In genomic region chr18:47050468-47050867, GRCh38 we compare ENCODE assay signal across 10 cellular contexts. TPM values are rescaled to one million over a fixed set of nuclear protein-coding genes. Genes with fewer than 3 reads are reported as not detected.
DNase-seq lines count a peak whose midpoint lies in the region; ATAC-seq, FAIRE-seq and TF ChIP-seq lines count a peak whose summit lies in the region.
"Had no signal": no experiment of that assay in that cellular context is flagged by ENCODE, and none has a peak within 500 bp of the region (broad histone marks: within the 10 kb centered on the region; RNA-seq: fewer than 3 reads in every experiment).

No MANE protein-coding gene starts in this region.

- no peak for TF ChIP-seq POLR2A in GM12891 (IDR thresholded peaks at IDR 0.05; ENCODE audit: low read depth, low read length)

- H3K27ac Mint-ChIP-seq in CD14-positive monocyte: no peak overlapping the region
- H3K27ac Mint-ChIP-seq in activated CD4-positive, alpha-beta memory T cell treated with anti-CD3 and anti-CD28 coated beads for 36 hours: no peak overlapping the region
- H3K27ac Mint-ChIP-seq: T-cell had no signal

- H3K4me1 ChIP-seq in NT2/D1 (ENCODE audit: insufficient read depth, insufficient read length) (no peaks in the 10 kb centered on the region), colonic mucosa (no peaks in the 10 kb centered on the region)

- H3K9ac ChIP-seq in NT2/D1 (ENCODE audit: insufficient read length, low read depth): no peak overlapping the region
- H3K9ac ChIP-seq in colonic mucosa (ENCODE audit: low read depth in 2 of 2, low read length in 2 of 2): no peak overlapping the region

- H3K36me3 Mint-ChIP-seq in CD14-positive monocyte: no peaks in the 10 kb centered on the region
- H3K36me3 Mint-ChIP-seq in activated CD4-positive, alpha-beta memory T cell treated with anti-CD3 and anti-CD28 coated beads for 36 hours: no peaks in the 10 kb centered on the region
- H3K36me3 Mint-ChIP-seq: T-cell had no signal

- DNase-seq in CD14-positive monocyte (ENCODE audit: low spot score): no peak
- DNase-seq in GM12891 (ENCODE audit: insufficient read length, low spot score): no peak
- peak; percentile 11 for DNase-seq in NT2/D1 (ENCODE audit: low read depth, low spot score)
- peak; percentile 21 for DNase-seq in colonic mucosa
- peak; percentile 35 for DNase-seq in myocyte (ENCODE audit: low read depth)
- no peak for DNase-seq in stimulated activated naive CD4-positive, alpha-beta T cell treated with Interleukin-2 at 50 U/mL for 16 hours (lab: John Stamatoyannopoulos, UW)
- no peak for DNase-seq in activated CD4-positive, alpha-beta memory T cell treated with anti-CD3 and anti-CD28 coated beads for 36 hours

- CTCF ChIA-PET in activated CD4-positive, alpha-beta memory T cell treated with anti-CD3 and anti-CD28 coated beads for 36 hours (lab: Charles Lee): interaction anchor here (0.9 to 2.9 kb wide), 3 partner anchors 51 to 698 kb away, joined by 3 to 28 read pairs (median 7); no protein-coding TSS in a partner anchor

- H3K27me3 Mint-ChIP-seq in CD14-positive monocyte (ENCODE audit: low read depth in 3 of 3): peaks cover 0 to 2% (median 2%) of the 10 kb centered on the region in 3 donors
- H3K27me3 Mint-ChIP-seq in activated CD4-positive, alpha-beta memory T cell treated with anti-CD3 and anti-CD28 coated beads for 36 hours: peaks cover 3% of the 10 kb centered on the region

- no peak overlapping the region for H3K4me3 Mint-ChIP-seq in CD14-positive monocyte
- no peak overlapping the region for H3K4me3 Mint-ChIP-seq in activated CD4-positive, alpha-beta memory T cell treated with anti-CD3 and anti-CD28 coated beads for 36 hours
- H3K4me3 Mint-ChIP-seq: T-cell had no signal

- ATAC-seq in GM21526 (IDR thresholded peaks at IDR 0.05; ENCODE audit: low FRiP score, unreplicated experiment): no peak
- ATAC-seq: T-cell had no signal

- no peaks in the 10 kb centered on the region for H3K9me3 ChIP-seq in NT2/D1 (ENCODE audit: insufficient read depth, low read length)
- no peaks in the 10 kb centered on the region for H3K9me3 ChIP-seq in colonic mucosa
- H3K9me3 ChIP-seq: neutrophil had no signal

- TF ChIP-seq CTCF in CD14-positive monocyte (IDR thresholded peaks at IDR 0.05) (peak; percentile 50), colonic mucosa (IDR thresholded peaks at IDR 0.05) (peak; percentile 55)

- no peaks in the 10 kb centered on the region for H3K27me3 ChIP-seq in NT2/D1 (ENCODE audit: insufficient read depth, insufficient read length)
- H3K27me3 ChIP-seq in colonic mucosa: no peaks in the 10 kb centered on the region
- H3K27me3 ChIP-seq: neutrophil had no signal

- H3K4me3 ChIP-seq in NT2/D1 (ENCODE audit: insufficient read length, low read depth): no peak overlapping the region
- H3K4me3 ChIP-seq in colonic mucosa: no peak overlapping the region

- intact Hi-C loops in CD14-positive monocyte (cut with micrococcal nuclease) (no loop called here), colonic mucosa (cut with DNase I) (loop anchor here (2.0 kb wide), 1 partner anchor 154 kb away; no protein-coding TSS in a partner anchor)
- intact Hi-C loops in activated CD4-positive, alpha-beta memory T cell treated with anti-CD3 and anti-CD28 coated beads for 36 hours (cut with micrococcal nuclease): loop anchor here (1.0 to 2.0 kb wide), 2 partner anchors 155 to 698 kb away; no protein-coding TSS in a partner anchor

- H3K36me3 ChIP-seq in NT2/D1 (ENCODE audit: insufficient read depth, insufficient read length, low read length) (no peaks in the 10 kb centered on the region), colonic mucosa (no peaks in the 10 kb centered on the region)
- H3K36me3 ChIP-seq: neutrophil had no signal

- peak; percentile 69 for FAIRE-seq in GM12891 (lab: Jason Lieb, UNC)

- H3K4me1 Mint-ChIP-seq in CD14-positive monocyte: no peaks in the 10 kb centered on the region
- H3K4me1 Mint-ChIP-seq in activated CD4-positive, alpha-beta memory T cell treated with anti-CD3 and anti-CD28 coated beads for 36 hours (ENCODE audit: low read depth): no peaks in the 10 kb centered on the region
- H3K4me1 Mint-ChIP-seq: T-cell had no signal

- POLR2A ChIA-PET in activated CD4-positive, alpha-beta memory T cell treated with anti-CD3 and anti-CD28 coated beads for 36 hours (lab: Charles Lee): no interaction called here

- H3K9me3 Mint-ChIP-seq in CD14-positive monocyte: no peaks in the 10 kb centered on the region
- H3K9me3 Mint-ChIP-seq in activated CD4-positive, alpha-beta memory T cell treated with anti-CD3 and anti-CD28 coated beads for 36 hours: no peaks in the 10 kb centered on the region
- H3K9me3 Mint-ChIP-seq: T-cell had no signal

- no peak overlapping the region for H3K27ac ChIP-seq in colonic mucosa
- H3K27ac ChIP-seq: neutrophil had no signal

TF ChIP-seq in GM12891, 5 proteins besides CTCF, POLR2A, EP300 and RAD21:
- TF ChIP-seq PAX5 (IDR thresholded peaks at IDR 0.05; ENCODE audit: insufficient read depth, low read length, severe bottlenecking) (no peak), POU2F2 (IDR thresholded peaks at IDR 0.05; ENCODE audit: low read depth, low read length) (no peak), TAF1 (IDR thresholded peaks at IDR 0.05; ENCODE audit: low read depth, low read length) (no peak), SPI1 (IDR thresholded peaks at IDR 0.05; ENCODE audit: low read depth, low read length) (no peak), POLR2AphosphoS5 (IDR thresholded peaks at IDR 0.05; ENCODE audit: low read depth, low read length) (no peak)
TF ChIP-seq in GM12891: peak in this region for 0.

RNA-seq across cellular contexts. Expression of gene ELOA2, which starts 15.0 kb away (rescaled TPM):
- not detected for polyA plus RNA-seq in CD14-positive monocyte
- not detected for polyA plus RNA-seq in GM12891 (2012; ENCODE audit: low read depth, missing spikeins)
- total RNA-seq in colonic mucosa: not detected
- not detected in 2 replicates for total RNA-seq in myocyte
- polyA plus RNA-seq in myocyte (2012): 0.04 TPM
- not detected for total RNA-seq in activated CD4-positive, alpha-beta memory T cell treated with anti-CD3 and anti-CD28 coated beads for 36 hours
- total RNA-seq: T-cell had no signal

Comparison
In these comparisons a context has a peak if more than half of its experiments do, and no peak if none do; other contexts are left out.
1. DNase-seq: peak in NT2/D1 (single experiment), colonic mucosa (single experiment) and myocyte (single experiment); none in CD14-positive monocyte (single experiment), GM12891 (single experiment), stimulated activated naive CD4-positive, alpha-beta T cell treated with Interleukin-2 at 50 U/mL for 16 hours (single experiment) and activated CD4-positive, alpha-beta memory T cell treated with anti-CD3 and anti-CD28 coated beads for 36 hours (single experiment).
2. intact Hi-C loops: an anchor here in colonic mucosa (2.0 kb wide) and activated CD4-positive, alpha-beta memory T cell treated with anti-CD3 and anti-CD28 coated beads for 36 hours (1.0 to 2.0 kb wide); none called in CD14-positive monocyte.